In the genomic region with DNA sequence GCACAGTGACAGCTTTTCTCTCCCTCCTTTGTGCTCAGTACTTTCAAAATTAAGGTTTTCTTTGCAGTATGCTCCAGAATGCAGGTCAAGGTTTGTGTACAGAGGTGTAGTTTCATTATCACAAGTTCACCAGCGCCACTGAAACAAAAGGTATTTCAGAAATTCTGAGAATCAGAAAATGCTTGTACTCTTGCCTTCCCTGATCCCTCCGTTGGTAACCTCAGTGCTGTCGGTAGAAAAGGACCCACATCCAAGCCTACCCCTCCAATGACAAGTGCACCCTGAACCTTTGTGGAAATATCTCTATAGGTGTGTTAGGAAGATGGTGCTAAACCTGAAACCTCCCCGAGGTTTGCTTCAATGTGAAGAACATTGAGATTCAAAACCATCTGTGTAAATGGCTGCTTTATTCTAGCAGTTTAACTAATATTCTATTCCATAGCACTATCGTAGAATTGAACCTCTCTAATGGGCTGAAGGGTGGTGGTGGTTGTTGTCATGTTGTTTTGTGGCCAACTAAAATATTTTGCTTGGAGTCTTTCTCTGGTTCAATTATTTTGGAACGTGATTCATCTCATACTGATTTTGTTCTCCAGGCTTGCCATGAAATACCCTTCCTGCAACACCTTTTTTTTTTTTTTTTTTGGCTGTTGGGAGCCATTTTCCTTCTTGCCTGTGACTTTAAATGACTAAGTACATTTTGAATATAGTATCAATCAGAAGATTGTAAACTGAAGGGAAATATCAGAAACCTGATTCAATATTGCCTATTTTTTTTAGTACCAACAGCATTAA, we compare ENCODE assay signal across 10 cellular contexts. TPM values are rescaled to one million over a fixed set of nuclear protein-coding genes. Genes with fewer than 3 reads are reported as not detected.
DNase-seq lines count a peak whose midpoint lies in the region; ATAC-seq and TF ChIP-seq lines count a peak whose summit lies in the region.
"Had no signal": no experiment of that assay in that cellular context is flagged by ENCODE, and none has a peak within 500 bp of the region (broad histone marks: within the 10 kb centered on the region; RNA-seq: fewer than 3 reads in every experiment).

No MANE protein-coding gene starts in this region.

- CTCF ChIA-PET in AG04450 (lab: Charles Lee) (interaction anchor here (1.2 to 2.2 kb wide), 7 partner anchors 8 to 66 kb away, joined by 3 to 7 read pairs (median 4); no protein-coding TSS in a partner anchor), WTC11 (lab: Charles Lee) (interaction anchor here (0.7 to 1.6 kb wide), 2 partner anchors 65 to 108 kb away, joined by 4 read pairs; no protein-coding TSS in a partner anchor)

- DNase-seq in AG04450 (ENCODE audit: low read depth, low spot score) (no peak), WTC11 (ENCODE audit: low spot score) (no peak), immature natural killer cell (no peak), endothelial cell (ENCODE audit: low spot score) (no peak), NCI-H1436 (lab: John Stamatoyannopoulos, UW) (no peak), retina (no peak)
- DNase-seq: activated CD4-positive, CD25-positive, alpha-beta regulatory T cell treated with anti-CD3 and anti-CD28 coated beads, Interleukin-2, amount 50 U/mL, for 72 hours; GDM1 had no signal

- POLR2A ChIA-PET in AG04450 (lab: Yijun Ruan, JAX): interaction anchor here (0.7 to 1.3 kb wide), 2 partner anchors 28 to 77 kb away, joined by 3 to 5 read pairs; no protein-coding TSS in a partner anchor
- POLR2A ChIA-PET in WTC11 (lab: Charles Lee): no interaction called here

- no peaks in the 10 kb centered on the region for H3K27me3 ChIP-seq in AG04450 (ENCODE audit: control insufficient read depth, insufficient read depth, low read length)

- TF ChIP-seq CTCF in AG04450 (IDR thresholded peaks at IDR 0.05; ENCODE audit: low read depth, low read length) (no peak), WTC11 (IDR thresholded peaks at IDR 0.05) (no peak), endothelial cell (IDR thresholded peaks at IDR 0.05; ENCODE audit: unreplicated experiment) (no peak)

- 0 out of 2 replicates have a peak overlapping the region, but pooled peaks have one; percentile 54 for H3K27ac Mint-ChIP-seq in WTC11
- peak overlapping the region in 5 of 6 donors; percentile 27 to 74 (median 57) for H3K27ac Mint-ChIP-seq in immature natural killer cell
- H3K27ac Mint-ChIP-seq in endothelial cell (ENCODE audit: unreplicated experiment): no peak overlapping the region

- H3K27me3 Mint-ChIP-seq in WTC11 (ENCODE audit: low read depth) (no peaks in the 10 kb centered on the region), immature natural killer cell (ENCODE audit: low read depth in 3 of 3) (peaks cover 4 to 8% (median 4%) of the 10 kb centered on the region in 3 donors), endothelial cell (ENCODE audit: unreplicated experiment) (no peaks in the 10 kb centered on the region)

- no peaks in the 10 kb centered on the region for H3K9me3 ChIP-seq in AG04450 (ENCODE audit: control insufficient read depth, insufficient read depth, low read length)

- ATAC-seq in GM19395 (IDR thresholded peaks at IDR 0.05; ENCODE audit: unreplicated experiment) (peak; percentile 73), WTC11 (no peak), HG02852 (IDR thresholded peaks at IDR 0.05; ENCODE audit: unreplicated experiment) (no peak)

- H3K36me3 Mint-ChIP-seq in WTC11 (no peaks in the 10 kb centered on the region), immature natural killer cell (no peaks in the 10 kb centered on the region), endothelial cell (ENCODE audit: low read depth, unreplicated experiment) (peaks cover 7% of the 10 kb centered on the region)

- no peak overlapping the region for H3K27ac ChIP-seq in AG04450 (ENCODE audit: low read depth, low read length)

- H3K4me3 Mint-ChIP-seq in WTC11 (no peak overlapping the region), immature natural killer cell (peak overlapping the region in 3 of 5 donors; percentile 20 to 53 (median 45)), endothelial cell (ENCODE audit: unreplicated experiment) (no peak overlapping the region)

- H3K4me1 Mint-ChIP-seq in WTC11 (peaks cover 52% of the 10 kb centered on the region), immature natural killer cell (peaks cover 0 to 3% of the 10 kb centered on the region in 2 donors), endothelial cell (ENCODE audit: unreplicated experiment) (peaks cover 9% of the 10 kb centered on the region)

- H3K9me3 Mint-ChIP-seq in WTC11 (no peaks in the 10 kb centered on the region), immature natural killer cell (no peaks in the 10 kb centered on the region), endothelial cell (ENCODE audit: unreplicated experiment) (no peaks in the 10 kb centered on the region)

- peak overlapping the region; percentile 68 for H3K4me3 ChIP-seq in AG04450 (ENCODE audit: low read depth, low read length)

TF ChIP-seq in WTC11, 78 proteins besides CTCF, POLR2A, EP300 and RAD21:
- TF ChIP-seq HMGA2 (CRISPR knock-in tag; IDR thresholded peaks at IDR 0.05): no peak
- TF ChIP-seq ZNF396 (CRISPR knock-in tag; IDR thresholded peaks at IDR 0.05; ENCODE audit: borderline replicate concordance): no peak
- TF ChIP-seq MXD4 (CRISPR knock-in tag; IDR thresholded peaks at IDR 0.05; ENCODE audit: borderline replicate concordance): no peak

RNA-seq across cellular contexts. Expression of a gene that starts 20.7 kb away (rescaled TPM):
- polyA plus RNA-seq in AG04450 (2011; rRNA removed): 85.1 and 97.1 TPM in 2 replicates
- polyA minus RNA-seq in AG04450 (2011; rRNA and poly(A)+ RNA removed): 176 and 193 TPM in 2 replicates
- 10.5 to 12.3 TPM (median 11.6 TPM) in 3 replicates for total RNA-seq in WTC11 (2021)
- 10 to 100 TPM; 31.4 to 98.7 (median 68.1) TPM for polyA plus RNA-seq in immature natural killer cell
- total RNA-seq in endothelial cell (ENCODE audit: unreplicated experiment): 22.5 TPM

Comparison
In these comparisons a context has a peak if more than half of its experiments do, and no peak if none do; other contexts are left out.
1. H3K4me3 Mint-ChIP-seq: peak in immature natural killer cell (3 of 5); none in WTC11 (single experiment) and endothelial cell (single experiment).